8 cellular contexts compared by ENCODE assay signal in genomic region chr6:113858067-113858604, GRCh38. TPM values are rescaled to one million over a fixed set of nuclear protein-coding genes. Genes with fewer than 3 reads are reported as not detected.
DNase-seq lines count a peak whose midpoint lies in the region; ATAC-seq and TF ChIP-seq lines count a peak whose summit lies in the region.

No MANE protein-coding gene starts in this region.

- POLR2A ChIA-PET in CD8-positive, alpha-beta memory T cell (lab: Charles Lee): no interaction called here
- POLR2A ChIA-PET in PC-9 (lab: Charles Lee; ENCODE audit: unreplicated experiment): interaction anchor here (0.6 to 0.8 kb wide), 2 partner anchors 736 to 737 kb away, joined by 6 to 13 read pairs; no protein-coding TSS in a partner anchor

- peaks cover 5 to 15% (median 12%) of the 10 kb centered on the region in 3 donors for H3K4me1 Mint-ChIP-seq in CD8-positive, alpha-beta memory T cell
- peaks cover 26% of the 10 kb centered on the region for H3K4me1 Mint-ChIP-seq in HFFc6 (ENCODE audit: low read depth)

- TF ChIP-seq EP300 in transverse colon (IDR thresholded peaks at IDR 0.05; ENCODE audit: low read depth): no peak

- H3K36me3 Mint-ChIP-seq in CD8-positive, alpha-beta memory T cell: no peaks in the 10 kb centered on the region
- H3K36me3 Mint-ChIP-seq in HFFc6 (ENCODE audit: low read depth): peaks cover 31% of the 10 kb centered on the region

- H3K9me3 Mint-ChIP-seq in CD8-positive, alpha-beta memory T cell: peaks cover 4 to 16% (median 12%) of the 10 kb centered on the region in 5 donors
- H3K9me3 Mint-ChIP-seq in HFFc6: no peaks in the 10 kb centered on the region

- peak overlapping the region; percentile 79 for H3K4me2 ChIP-seq in PC-9

- H3K9me2 ChIP-seq in PC-9 (ENCODE audit: insufficient read depth): no peaks in the 10 kb centered on the region

- no peak for TF ChIP-seq POLR2A in transverse colon (IDR thresholded peaks at IDR 0.05)

- H3K4me3 Mint-ChIP-seq in CD8-positive, alpha-beta memory T cell: peak overlapping the region in 1 of 7 donors; percentile 87
- H3K4me3 Mint-ChIP-seq in HFFc6: no peak overlapping the region

- H3K27me3 Mint-ChIP-seq in CD8-positive, alpha-beta memory T cell: peaks cover 36 to 38% of the 10 kb centered on the region in 2 donors
- no peaks in the 10 kb centered on the region; the same call in 1 of the 2 replicates for H3K27me3 Mint-ChIP-seq in HFFc6 (ENCODE audit: insufficient read depth)

- H3K27ac ChIP-seq in CD8-positive, alpha-beta memory T cell (ENCODE audit: low read depth, low read length): no peak overlapping the region
- H3K27ac ChIP-seq in PC-9 (peak overlapping the region; percentile 98), lung (ENCODE audit: low read depth in 1 of 2, low read length in 1 of 2) (peak overlapping the region; percentile 78 to 97), transverse colon (peak overlapping the region; percentile 91 to 98 (median 96))

- H3K4me3 ChIP-seq in CD8-positive, alpha-beta memory T cell (ENCODE audit: low read length): peak overlapping the region; percentile 61
- peak overlapping the region; percentile 100 for H3K4me3 ChIP-seq in PC-9
- peak overlapping the region; percentile 86 for H3K4me3 ChIP-seq in lung
- H3K4me3 ChIP-seq in transverse colon: peak overlapping the region; percentile 73 to 82 (median 74)

- CTCF ChIA-PET in CD8-positive, alpha-beta memory T cell (lab: Charles Lee): no interaction called here
- CTCF ChIA-PET in PC-9 (lab: Charles Lee): interaction anchor here (0.6 to 2.1 kb wide), 12 partner anchors 17 to 738 kb away, joined by 3 to 21 read pairs (median 3); no protein-coding TSS in a partner anchor

- in situ Hi-C loops in transverse colon (cut with MboI; ENCODE audit: low pct_ligation_motif_present in 1 of 4, low pct_unique_long_range_greater_than_20kb in 1 of 4, low sequenced_read_pairs in 3 of 4): loop anchor here in 3 of 4 donors (25.0 kb wide), 3 partner anchors 221 to 546 kb away; no protein-coding TSS in a partner anchor

- no peaks in the 10 kb centered on the region for H3K36me3 ChIP-seq in CD8-positive, alpha-beta memory T cell (ENCODE audit: insufficient read depth, low read length)
- H3K36me3 ChIP-seq in PC-9 (ENCODE audit: low read depth) (peaks cover 37% of the 10 kb centered on the region), lung (ENCODE audit: control insufficient read depth in 2 of 2, insufficient read depth in 2 of 2, low read length in 2 of 2) (no peaks in the 10 kb centered on the region), transverse colon (no peaks in the 10 kb centered on the region)

- H3K9me3 ChIP-seq in CD8-positive, alpha-beta memory T cell (ENCODE audit: low read length): no peaks in the 10 kb centered on the region
- H3K9me3 ChIP-seq in PC-9 (ENCODE audit: insufficient read depth, low read depth) (0 out of 2 replicates have a peak, but pooled peaks cover 3% of the 10 kb centered on the region), lung (ENCODE audit: control insufficient read depth in 2 of 2, insufficient read depth in 1 of 2, low read length in 1 of 2) (peaks cover 0 to 1% of the 10 kb centered on the region in 2 donors), transverse colon (no peaks in the 10 kb centered on the region)

- H3K4me1 ChIP-seq in CD8-positive, alpha-beta memory T cell (ENCODE audit: insufficient read depth, low read length): peaks cover 30% of the 10 kb centered on the region
- H3K4me1 ChIP-seq in PC-9 (replicated peaks; ENCODE audit: insufficient read depth) (peaks cover 43% of the 10 kb centered on the region), lung (ENCODE audit: control insufficient read depth in 2 of 2, insufficient read depth in 2 of 2, low read length in 2 of 2) (peaks cover 0 to 4% of the 10 kb centered on the region in 2 donors), transverse colon (peaks cover 0 to 36% (median 14%) of the 10 kb centered on the region in 4 donors)

- 0 to 1% methylated on average over 24 to 25 of the region's 25 CpGs for WGBS in lung, 2 donors
- WGBS in transverse colon (ENCODE audit: low coverage in 1 of 2), 2 donors: 1% methylated on average over 25 of the region's 25 CpGs; no CpG with 5 or more reads in 1 of the 2 donors

- DNase-seq in CD8-positive, alpha-beta memory T cell: peak in 1 of 5 donors; percentile 8
- DNase-seq in HFFc6 (peak; percentile 7), PC-9 (peak; percentile 10 to 55), ecto neural progenitor cell (ENCODE audit: low spot score) (peak; percentile 62), lung (ENCODE audit: low spot score) (no peak), transverse colon (peak; percentile 54), cerebellar nuclear complex (lab: John Stamatoyannopoulos, UW) (no peak)

- peaks cover 5% of the 10 kb centered on the region; the same call in 1 of the 2 replicates for H4K20me1 ChIP-seq in PC-9 (ENCODE audit: insufficient read depth)

- peaks cover 47% of the 10 kb centered on the region for H3F3A ChIP-seq in PC-9 (ENCODE audit: insufficient read depth, low read depth)

- BruUV-seq in PC-9 (replicated peaks; lab: Mats Ljungman, UMichigan): TSS peak; percentile 98

- peaks cover 44% of the 10 kb centered on the region for H3K27me3 ChIP-seq in CD8-positive, alpha-beta memory T cell (ENCODE audit: insufficient read depth, low read length, poor library complexity, severe bottlenecking)
- H3K27me3 ChIP-seq in PC-9 (ENCODE audit: insufficient read depth, low read depth) (no peaks in the 10 kb centered on the region), lung (ENCODE audit: control insufficient read depth, insufficient read depth) (no peaks in the 10 kb centered on the region), transverse colon (no peaks in the 10 kb centered on the region)

- no peak for ATAC-seq in lung (ENCODE audit: insufficient read depth, low FRiP score)
- ATAC-seq in GM18498 (IDR thresholded peaks at IDR 0.05; ENCODE audit: unreplicated experiment): no peak

- H3K79me2 ChIP-seq in PC-9 (ENCODE audit: low read depth): peaks cover 55% of the 10 kb centered on the region

- H2AFZ ChIP-seq in PC-9: peak overlapping the region; percentile 34; the same call in 1 of the 2 replicates

- peak overlapping the region in 2 of 8 donors; percentile 41 to 80 for H3K27ac Mint-ChIP-seq in CD8-positive, alpha-beta memory T cell
- H3K27ac Mint-ChIP-seq in HFFc6: no peak overlapping the region

- TF ChIP-seq CTCF in HFFc6 (IDR thresholded peaks at IDR 0.05) (no peak), PC-9 (conservative IDR thresholded peaks at IDR 0.05) (no peak; the same call in 1 of the 2 replicates), lung (IDR thresholded peaks at IDR 0.05; ENCODE audit: control extremely low read depth, extremely low read depth) (no peak), transverse colon (IDR thresholded peaks at IDR 0.05) (peak in 1 of 5 experiments; percentile 5)

- intact Hi-C loops in PC-9 (cut with micrococcal nuclease; ENCODE audit: unreplicated experiment): loop anchor here (1.0 to 5.0 kb wide), 7 partner anchors 51 to 981 kb away; no protein-coding TSS in a partner anchor
- intact Hi-C loops in transverse colon (cut with DNase I; ENCODE audit: low total_unique reads): loop anchor here (5.0 to 10.0 kb wide), 4 partner anchors 296 to 553 kb away; no protein-coding TSS in a partner anchor

RNA-seq across cellular contexts. Expression of gene MARCKS, which starts 1.0 kb away (rescaled TPM):
- 1 to 10 TPM in 1 of 2 experiments, under 1 TPM in 1; 0.96 to 1.1 TPM for total RNA-seq in CD8-positive, alpha-beta memory T cell
- polyA plus RNA-seq in CD8-positive, alpha-beta memory T cell: not detected
- 100 to 1,000 TPM; 162 to 199 (median 166) TPM for total RNA-seq in HFFc6 (2021; fragmentation: NEBNext Ultra II Directional; extraction: Animal tissue kit (Norgen Biotek cat#: 25700))
- total RNA-seq in PC-9 (2021) (93.2 and 106 TPM in 2 replicates), lung (100 to 1,000 TPM in 1 of 2 donors, 10 to 100 TPM in 1; 77.0 to 140 TPM), transverse colon (100 to 1,000 TPM in 2 of 4 donors, 10 to 100 TPM in 2; 64.2 to 118 (median 90.5) TPM)
- 10 to 100 TPM; 17.3 to 67.4 TPM for polyA plus RNA-seq in lung

Comparison
In these comparisons a context has a peak if more than half of its experiments do, and no peak if none do; other contexts are left out.
1. DNase-seq: peak in HFFc6 (single experiment), PC-9 (2 of 2), ecto neural progenitor cell (single experiment) and transverse colon (single experiment); none in lung (single experiment) and cerebellar nuclear complex (0 of 2).
2. RNA of gene MARCKS, which starts 1.0 kb away (total RNA-seq): 162 to 199 TPM in HFFc6, 77.0 to 140 TPM in lung, 64.2 to 118 TPM in transverse colon and 93.2 to 106 TPM in PC-9; 0.96 to 1.1 TPM in CD8-positive, alpha-beta memory T cell; every median in the first group is over 10 times any median in the second.
3. Peak in every context shown above with its lines, with median percentiles within 50 percentile points of each other: H3K4me3 ChIP-seq.